Comparison of ENCODE assay signal across 1 cellular context in genomic region chr10:11043446-11044127, GRCh38.
TF ChIP-seq lines count a peak whose summit lies in the region.

No MANE protein-coding gene starts in this region.

TF ChIP-seq in K562, 482 proteins besides CTCF, POLR2A, EP300 and RAD21 (continued from another document):
- no peak for TF ChIP-seq SIX5 (IDR thresholded peaks at IDR 0.05; ENCODE audit: borderline replicate concordance in 1 of 2, insufficient read depth in 1 of 2, low read depth in 1 of 2, low read length in 2 of 2)
- no peak for TF ChIP-seq ZFP91 (CRISPR knock-in tag; IDR thresholded peaks at IDR 0.05)
- TF ChIP-seq MGA (IDR thresholded peaks at IDR 0.05) = no peak
TF ChIP-seq in K562: peak in this region for 0.
